ENCODE assay signal across 8 cellular contexts in the genomic region with DNA sequence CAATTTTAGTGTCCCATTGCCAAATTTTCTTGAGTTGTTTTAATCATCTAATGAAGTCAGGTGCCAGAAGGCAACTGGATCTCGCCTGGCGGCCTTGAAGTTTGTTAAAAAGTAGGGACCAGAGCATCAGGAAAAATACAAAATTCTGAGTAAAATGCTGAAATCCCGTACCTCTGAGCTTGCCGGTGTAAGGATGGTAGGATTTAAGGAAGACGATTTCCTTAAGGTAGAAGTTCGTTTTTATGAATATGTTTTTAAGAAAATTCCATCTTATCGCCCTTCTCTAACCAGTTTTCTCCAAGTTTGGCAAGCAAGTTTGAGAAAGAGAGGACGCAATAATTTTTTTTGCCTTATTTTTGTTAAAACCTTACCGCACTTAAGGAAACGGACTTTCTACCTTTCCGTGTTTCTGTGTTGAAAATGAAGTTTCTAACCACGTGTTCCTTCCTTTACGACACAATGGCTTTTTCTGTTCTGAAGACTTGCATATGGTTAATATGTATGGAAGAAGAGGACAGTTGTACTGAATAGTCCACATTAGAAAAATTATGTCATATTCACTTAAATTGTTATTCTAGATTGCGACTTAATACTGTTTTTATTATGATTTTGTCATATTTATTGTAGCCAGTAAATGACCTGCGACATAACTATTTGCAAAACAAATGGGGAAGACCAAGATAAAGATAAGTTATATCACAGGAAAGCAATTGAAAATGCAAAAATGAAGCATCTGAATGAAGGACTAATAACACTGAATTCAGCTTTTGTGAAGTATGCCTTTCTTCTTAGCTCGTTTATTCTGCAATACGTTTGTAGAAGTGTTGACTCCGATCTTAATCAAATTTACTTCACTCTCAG. TPM values are rescaled to one million over a fixed set of nuclear protein-coding genes. Genes with fewer than 3 reads are reported as not detected.
A peak's percentile ranks its signal among the peaks of the same experiment; 100 is the strongest.
DNase-seq lines count a peak whose midpoint lies in the region; ATAC-seq, FAIRE-seq and TF ChIP-seq lines count a peak whose summit lies in the region.

No MANE protein-coding gene starts in this region.

- H2BK15ac ChIP-seq in mesendoderm (replicated peaks; ENCODE audit: low read depth): no peak overlapping the region

- peak overlapping the region; percentile 82 for H3K4me3 ChIP-seq in A673 (ENCODE audit: low read depth, low read length, poor library complexity, severe bottlenecking)
- peak overlapping the region; percentile 79 for H3K4me3 ChIP-seq in HUES64 (ENCODE audit: low read length)
- peak overlapping the region; percentile 63 to 85 (median 67) for H3K4me3 ChIP-seq in mammary epithelial cell (replicated peaks in 1 of 3; ENCODE audit: insufficient read depth in 1 of 3, low read depth in 2 of 3, low read length in 3 of 3)
- H3K4me3 ChIP-seq in mesendoderm (ENCODE audit: low read length): peak overlapping the region; percentile 66

- no peak overlapping the region for H4K8ac ChIP-seq in mesendoderm (ENCODE audit: low read depth, low read length)

- H3K9me3 ChIP-seq in A673 (ENCODE audit: low read depth, low read length, poor library complexity, severe bottlenecking) (peaks cover 9% of the 10 kb centered on the region), HUES64 (ENCODE audit: insufficient read depth, low read depth, low read length) (no peaks in the 10 kb centered on the region), mammary epithelial cell (replicated peaks; ENCODE audit: insufficient read depth, low read length) (no peaks in the 10 kb centered on the region)

- peak overlapping the region; percentile 85 for H2AFZ ChIP-seq in mammary epithelial cell (ENCODE audit: low read depth, low read length)

- in situ Hi-C loops in mammary epithelial cell (cut with MboI; ENCODE audit: low sequenced_read_pairs in 2 of 2): no loop called here

- 17% methylated on average over 15 of the region's 18 CpGs for WGBS in HUES64
- 26% methylated on average over 18 of the region's 18 CpGs for WGBS in mammary epithelial cell (ENCODE audit: low coverage, missing lambda C conversion rate)
- WGBS in mesendoderm (ENCODE audit: extremely low coverage, insufficient coverage, low lambda C conversion rate): no CpG with 5 or more reads among the region's 18 CpGs

- dilution Hi-C loops in mammary epithelial cell (cut with HindIII; ENCODE audit: low sequenced_read_pairs): no loop called here

- H3K27ac ChIP-seq in A673 (ENCODE audit: low read depth, low read length, poor library complexity, severe bottlenecking) (peak overlapping the region; percentile 89), HUES64 (ENCODE audit: low read depth, low read length) (no peak overlapping the region), mammary epithelial cell (ENCODE audit: insufficient read depth, low read depth, low read length) (peak overlapping the region; percentile 31), mesendoderm (ENCODE audit: low read depth, low read length) (no peak overlapping the region)

- intact Hi-C loops in A673 (cut with micrococcal nuclease; ENCODE audit: unreplicated experiment): loop anchor here (10.0 kb wide), 1 partner anchor 118 kb away; no protein-coding TSS in a partner anchor
- intact Hi-C loops in mammary epithelial cell (cut with micrococcal nuclease): loop anchor here (1.0 kb wide), 1 partner anchor 43 kb away; no protein-coding TSS in a partner anchor

- H3K4me1 ChIP-seq in A673 (ENCODE audit: insufficient read depth, low read length, poor library complexity, severe bottlenecking) (no peaks in the 10 kb centered on the region), HUES64 (ENCODE audit: insufficient read depth, low read length) (0 out of 2 replicates have a peak, but pooled peaks cover 4% of the 10 kb centered on the region), mammary epithelial cell (ENCODE audit: insufficient read depth, low read length) (no peaks in the 10 kb centered on the region), mesendoderm (ENCODE audit: control insufficient read depth, low read depth, low read length) (no peaks in the 10 kb centered on the region)

- no peak overlapping the region for H3K4ac ChIP-seq in mesendoderm (ENCODE audit: low read depth, low read length)

- H2BK5ac ChIP-seq in mesendoderm (ENCODE audit: low read length): no peak overlapping the region

- TF ChIP-seq CTCF in A673 (conservative IDR thresholded peaks at IDR 0.05; ENCODE audit: low read depth, low read length) (no peak), mammary epithelial cell (conservative IDR thresholded peaks at IDR 0.05 in 1 of 2, IDR thresholded peaks at IDR 0.05 in 1 of 2; ENCODE audit: extremely low read depth in 1 of 2, insufficient read depth in 1 of 2, low read depth in 1 of 2, low read length in 2 of 2) (no peak)

- no peaks in the 10 kb centered on the region for H4K20me1 ChIP-seq in mammary epithelial cell (ENCODE audit: insufficient read depth, low read length)

- CTCF ChIA-PET in A673 (lab: Charles Lee): no interaction called here
- CTCF ChIA-PET in mammary epithelial cell (lab: Charles Lee; ENCODE audit: low non-redundant PET): interaction anchor here (0.7 kb wide), 1 partner anchor 78 kb away, joined by 6 read pairs; no protein-coding TSS in a partner anchor

- no peak overlapping the region for H3K18ac ChIP-seq in mesendoderm (ENCODE audit: low read length)

- no peak overlapping the region for H3K23ac ChIP-seq in mesendoderm (ENCODE audit: low read length)

- H3K79me2 ChIP-seq in mammary epithelial cell (ENCODE audit: insufficient read depth, low read length) (peaks cover 3% of the 10 kb centered on the region), mesendoderm (ENCODE audit: control insufficient read depth, insufficient read depth, low read length) (peaks cover 5% of the 10 kb centered on the region)

- DNase-seq in A673 (ENCODE audit: low spot score) (peak; percentile 34), mammary epithelial cell (peak; percentile 4), mesendoderm (peak; percentile 16), NCI-H1092 (lab: John Stamatoyannopoulos, UW) (no peak), cerebellar nuclear complex (lab: John Stamatoyannopoulos, UW) (no peak), GM19239 (ENCODE audit: insufficient read length, low spot score) (no peak)

- H2AK5ac ChIP-seq in mesendoderm (ENCODE audit: low read length): no peak overlapping the region

- H4K5ac ChIP-seq in mesendoderm (ENCODE audit: low read length): no peak overlapping the region

- BruUV-seq in A673 (replicated peaks; lab: Mats Ljungman, UMichigan) (TSS peak; percentile 70), mammary epithelial cell (replicated peaks; lab: Mats Ljungman, UMichigan) (no TSS peak)

- peak overlapping the region; percentile 69 for H3K56ac ChIP-seq in mesendoderm (ENCODE audit: low read length)

- H2BK120ac ChIP-seq in mesendoderm (ENCODE audit: low read depth, low read length): no peak overlapping the region

- FAIRE-seq in GM19239 (lab: Jason Lieb, UNC): no peak

- H3K4me2 ChIP-seq in mammary epithelial cell (ENCODE audit: insufficient read depth, low read depth, low read length) (peak overlapping the region; percentile 82), mesendoderm (ENCODE audit: low read length) (peak overlapping the region; percentile 20)

- POLR2A ChIA-PET in A673 (lab: Charles Lee; ENCODE audit: low non-redundant PET): no interaction called here

- H3K79me1 ChIP-seq in mesendoderm (ENCODE audit: low read length): peaks cover 7% of the 10 kb centered on the region

- H3K36me3 ChIP-seq in A673 (ENCODE audit: insufficient read depth, low read length, poor library complexity, severe bottlenecking) (peaks cover 8% of the 10 kb centered on the region), HUES64 (ENCODE audit: insufficient read depth, low read length) (0 out of 2 replicates have a peak, but pooled peaks cover 6% of the 10 kb centered on the region), mammary epithelial cell (ENCODE audit: insufficient read depth, low read length) (no peaks in the 10 kb centered on the region), mesendoderm (ENCODE audit: control insufficient read depth, insufficient read depth, low read length) (no peaks in the 10 kb centered on the region)

- H3K27me3 ChIP-seq in A673 (replicated peaks; ENCODE audit: insufficient read depth, low read depth, low read length, poor library complexity) (no peaks in the 10 kb centered on the region), HUES64 (ENCODE audit: insufficient read depth, low read length) (no peaks in the 10 kb centered on the region; the same call in 1 of the 2 replicates), mammary epithelial cell (ENCODE audit: insufficient read depth, low read length) (peaks cover 5% of the 10 kb centered on the region), mesendoderm (ENCODE audit: insufficient read depth, low read length, poor library complexity) (no peaks in the 10 kb centered on the region)

- ATAC-seq in GM19467 (IDR thresholded peaks at IDR 0.05; ENCODE audit: unreplicated experiment): no peak

- H3K9ac ChIP-seq in HUES64 (ENCODE audit: low read depth, low read length): peak overlapping the region; percentile 75
- H3K9ac ChIP-seq in mammary epithelial cell (ENCODE audit: insufficient read depth, low read length): peak overlapping the region; percentile 65
- H3K9ac ChIP-seq in mesendoderm (ENCODE audit: low read length): peak overlapping the region; percentile 65

RNA-seq across cellular contexts. Expression of a gene that starts 0.9 kb away (rescaled TPM):
- total RNA-seq in A673 (2021) (20.9 and 21.9 TPM in 2 replicates), mammary epithelial cell (10 to 100 TPM in 1 of 2 donors, 1 to 10 TPM in 1; 6.8 to 10.0 TPM)
- polyA plus RNA-seq in HUES64 (2013, experiment 1 of 2): 17.4 TPM
- polyA plus RNA-seq in HUES64 (2013, experiment 2 of 2): 19.9 TPM
- 2.3 TPM for polyA plus RNA-seq in mammary epithelial cell
- polyA minus RNA-seq in mammary epithelial cell: not detected
- 35.4 TPM for polyA plus RNA-seq in mesendoderm (2013, experiment 1 of 2)
- polyA plus RNA-seq in mesendoderm (2013, experiment 2 of 2): 33.9 TPM

Comparison
In these comparisons a context has a peak if more than half of its experiments do, and no peak if none do; other contexts are left out.
1. DNase-seq: peak in A673 (single experiment), mammary epithelial cell (single experiment) and mesendoderm (single experiment); none in NCI-H1092 (single experiment), cerebellar nuclear complex (0 of 2) and GM19239 (single experiment).
2. H3K27ac ChIP-seq: peak in A673 (single experiment) and mammary epithelial cell (single experiment); none in HUES64 (single experiment) and mesendoderm (single experiment).
3. Peak in every context shown above with its lines, with median percentiles within 50 percentile points of each other: H3K4me3 ChIP-seq and H3K9ac ChIP-seq.